ENCODE assay signal across 25 cellular contexts in genomic region chr3:62035664-62036063, GRCh38.
DNase-seq lines count a peak whose midpoint lies in the region; ATAC-seq, FAIRE-seq and TF ChIP-seq lines count a peak whose summit lies in the region.
"Had no signal": no experiment of that assay in that cellular context is flagged by ENCODE, and none has a peak within 500 bp of the region (broad histone marks: within the 10 kb centered on the region; RNA-seq: fewer than 3 reads in every experiment).

No MANE protein-coding gene starts in this region.

- TF ChIP-seq POLR2A in gastrocnemius medialis (IDR thresholded peaks at IDR 0.05), result no peak

- TF ChIP-seq EP300 in neural cell (conservative IDR thresholded peaks at IDR 0.05; ENCODE audit: poor library complexity, severe bottlenecking), result peak; percentile 68

- no peaks in the 10 kb centered on the region for H3K4me1 ChIP-seq in pancreas
- peaks cover 17 to 23% of the 10 kb centered on the region in 2 donors for H3K4me1 ChIP-seq in gastrocnemius medialis
- H3K4me1 ChIP-seq: BLaER1 had no signal

- H3K36me3 Mint-ChIP-seq in mesothelial cell of epicardium (no peaks in the 10 kb centered on the region), chondrocyte (ENCODE audit: low read depth) (peaks cover 2% of the 10 kb centered on the region)
- H3K36me3 Mint-ChIP-seq: CD14-positive monocyte; CD4-positive, alpha-beta memory T cell; CD4-positive, CD25-positive, alpha-beta regulatory T cell; CD8-positive, alpha-beta memory T cell had no signal

- H3K9me3 Mint-ChIP-seq in mesothelial cell of epicardium (no peaks in the 10 kb centered on the region), chondrocyte (ENCODE audit: low read depth) (no peaks in the 10 kb centered on the region)

- intact Hi-C loops in pancreas (cut with DNase I) (no loop called here), gastrocnemius medialis (cut with DNase I; ENCODE audit: low total_unique reads) (loop anchor here (5.0 kb wide), 1 partner anchor 127 kb away; no protein-coding TSS in a partner anchor)

- WGBS in pancreas, 2 donors, result 66 to 72% methylated on average over 3 of the region's 3 CpGs

- H3K27me3 Mint-ChIP-seq in mesothelial cell of epicardium (ENCODE audit: low read depth), result peaks cover 3% of the 10 kb centered on the region
- H3K27me3 Mint-ChIP-seq in chondrocyte (ENCODE audit: low read depth), result no peaks in the 10 kb centered on the region
- H3K27me3 Mint-ChIP-seq: CD4-positive, alpha-beta memory T cell; CD4-positive, CD25-positive, alpha-beta regulatory T cell; CD8-positive, alpha-beta memory T cell had no signal

- H3K9me2 ChIP-seq in neural cell (ENCODE audit: insufficient read depth, low read length), result no peaks in the 10 kb centered on the region

- H3F3A ChIP-seq in neural cell (ENCODE audit: insufficient read depth, low read length, poor library complexity, severe bottlenecking), result no peaks in the 10 kb centered on the region

- H3K9me3 ChIP-seq in neural cell (ENCODE audit: low read length), result no peaks in the 10 kb centered on the region
- no peaks in the 10 kb centered on the region for H3K9me3 ChIP-seq in pancreas
- H3K9me3 ChIP-seq in gastrocnemius medialis, result no peaks in the 10 kb centered on the region
- H3K9me3 ChIP-seq: BE2C, BLaER1 had no signal

- H3K79me2 ChIP-seq in neural cell (replicated peaks; ENCODE audit: insufficient read depth, low read length), result no peaks in the 10 kb centered on the region

- peak overlapping the region; percentile 28 for H3K9ac ChIP-seq in neural cell (ENCODE audit: low read length)
- H3K9ac ChIP-seq: BLaER1 had no signal

- peak; percentile 8 for TF ChIP-seq RAD21 in neural cell (conservative IDR thresholded peaks at IDR 0.05)

- peak in 3 of 4 donors; percentile 34 to 66 (median 36) for ATAC-seq in pancreas
- no peak for ATAC-seq in gastrocnemius medialis
- ATAC-seq: GM12878 had no signal

- no peaks in the 10 kb centered on the region for H4K20me1 ChIP-seq in neural cell (ENCODE audit: insufficient read depth)
- H4K20me1 ChIP-seq: BLaER1 had no signal

- H3K27ac Mint-ChIP-seq in mesothelial cell of epicardium (peak overlapping the region; percentile 51), chondrocyte (ENCODE audit: unreplicated experiment) (no peak overlapping the region)
- H3K27ac Mint-ChIP-seq: CD14-positive monocyte; CD4-positive, alpha-beta memory T cell; CD4-positive, CD25-positive, alpha-beta regulatory T cell; CD8-positive, alpha-beta memory T cell had no signal

- TF ChIP-seq CTCF in mesothelial cell of epicardium (IDR thresholded peaks at IDR 0.05; ENCODE audit: unreplicated experiment), result no peak
- TF ChIP-seq CTCF in neural cell (IDR thresholded peaks at IDR 0.05; ENCODE audit: poor library complexity, severe bottlenecking), result no peak
- TF ChIP-seq CTCF in pancreas (IDR thresholded peaks at IDR 0.05), result no peak
- TF ChIP-seq CTCF in gastrocnemius medialis (IDR thresholded peaks at IDR 0.05 in 4 of 5, conservative IDR thresholded peaks at IDR 0.05 in 1 of 5), result no peak
- TF ChIP-seq CTCF in chondrocyte (IDR thresholded peaks at IDR 0.05), result no peak

- H2AFZ ChIP-seq in neural cell (ENCODE audit: low read depth, low read length), result no peak overlapping the region

- H3K4me2 ChIP-seq in neural cell (ENCODE audit: low read length), result peak overlapping the region; percentile 36
- H3K4me2 ChIP-seq: BLaER1 had no signal

- H3K27me3 ChIP-seq in neural cell (ENCODE audit: insufficient read depth, low read depth, low read length), result no peaks in the 10 kb centered on the region
- no peaks in the 10 kb centered on the region for H3K27me3 ChIP-seq in pancreas
- H3K27me3 ChIP-seq in gastrocnemius medialis, result no peaks in the 10 kb centered on the region
- H3K27me3 ChIP-seq: BE2C, BLaER1 had no signal

- H3K4me3 Mint-ChIP-seq in mesothelial cell of epicardium (no peak overlapping the region), chondrocyte (ENCODE audit: unreplicated experiment) (no peak overlapping the region)
- H3K4me3 Mint-ChIP-seq: CD14-positive monocyte; CD4-positive, alpha-beta memory T cell; CD4-positive, CD25-positive, alpha-beta regulatory T cell; CD8-positive, alpha-beta memory T cell had no signal

- DNase-seq in kidney tubule cell (ENCODE audit: low spot score) (peak; percentile 16), mesothelial cell of epicardium (ENCODE audit: low spot score in 2 of 2, unreplicated experiment in 2 of 2) (no peak), pancreas (no peak), activated T-cell treated with anti-CD3 and anti-CD28 coated beads for 4 hours (no peak), gastrocnemius medialis (no peak), DMS53 treated with DMSO at 0.1 percent for 48 hours (lab: John Stamatoyannopoulos, UW; ENCODE audit: unreplicated experiment) (no peak), chondrocyte (ENCODE audit: low spot score) (no peak)
- DNase-seq: 8988T; ACHN; BE2C; C1 segment of cervical spinal cord; CD4-positive, alpha-beta memory T cell; CD4-positive, CD25-positive, alpha-beta regulatory T cell; CD8-positive, alpha-beta memory T cell; COR-L47; DMS79; DND-41; EL; GDM1 had no signal

- H3K4me3 ChIP-seq in neural cell (ENCODE audit: low read length) (peak overlapping the region; percentile 21), pancreas (no peak overlapping the region), gastrocnemius medialis (no peak overlapping the region)
- H3K4me3 ChIP-seq: BLaER1, GM12878 had no signal

- H3K36me3 ChIP-seq in neural cell (ENCODE audit: insufficient read depth, low read length), result no peaks in the 10 kb centered on the region
- H3K36me3 ChIP-seq in pancreas, result no peaks in the 10 kb centered on the region
- H3K36me3 ChIP-seq in gastrocnemius medialis, result no peaks in the 10 kb centered on the region
- H3K36me3 ChIP-seq: BE2C, BLaER1 had no signal

- peak overlapping the region; percentile 79 for H3K27ac ChIP-seq in neural cell (ENCODE audit: low read length)
- no peak overlapping the region for H3K27ac ChIP-seq in pancreas
- H3K27ac ChIP-seq in gastrocnemius medialis, result no peak overlapping the region
- H3K27ac ChIP-seq: BLaER1 had no signal

- in situ Hi-C loops in gastrocnemius medialis (cut with MboI; ENCODE audit: low sequenced_read_pairs in 4 of 4), result no loop called here

- FAIRE-seq in pancreas (lab: Jason Lieb, UNC), result no peak
- FAIRE-seq: A204.1, GM12878, GM19239 had no signal

- peaks cover 14% of the 10 kb centered on the region for H3K4me1 Mint-ChIP-seq in mesothelial cell of epicardium
- peaks cover 3% of the 10 kb centered on the region for H3K4me1 Mint-ChIP-seq in chondrocyte (ENCODE audit: low read depth)
- H3K4me1 Mint-ChIP-seq: CD14-positive monocyte; CD4-positive, alpha-beta memory T cell; CD4-positive, CD25-positive, alpha-beta regulatory T cell; CD8-positive, alpha-beta memory T cell had no signal

TF ChIP-seq in neural cell, 6 proteins besides CTCF, POLR2A, EP300 and RAD21:
- TF ChIP-seq POLR2AphosphoS5 (IDR thresholded peaks at IDR 0.05) (peak; percentile 39), SMC3 (conservative IDR thresholded peaks at IDR 0.05; ENCODE audit: poor library complexity) (no peak), REST (IDR thresholded peaks at IDR 0.05; ENCODE audit: borderline replicate concordance) (no peak), TAF1 (IDR thresholded peaks at IDR 0.05; ENCODE audit: low read depth) (no peak), EZH2 (IDR thresholded peaks at IDR 0.05; ENCODE audit: borderline replicate concordance, insufficient read depth, low read length, poor library complexity, severe bottlenecking) (no peak), MXI1 (conservative IDR thresholded peaks at IDR 0.05; ENCODE audit: poor library complexity, severe bottlenecking) (no peak)

Comparison
In these comparisons a context has a peak if more than half of its experiments do, and no peak if none do; other contexts are left out.
1. ATAC-seq: peak in pancreas (3 of 4); none in gastrocnemius medialis (0 of 2).